In the genomic region with DNA sequence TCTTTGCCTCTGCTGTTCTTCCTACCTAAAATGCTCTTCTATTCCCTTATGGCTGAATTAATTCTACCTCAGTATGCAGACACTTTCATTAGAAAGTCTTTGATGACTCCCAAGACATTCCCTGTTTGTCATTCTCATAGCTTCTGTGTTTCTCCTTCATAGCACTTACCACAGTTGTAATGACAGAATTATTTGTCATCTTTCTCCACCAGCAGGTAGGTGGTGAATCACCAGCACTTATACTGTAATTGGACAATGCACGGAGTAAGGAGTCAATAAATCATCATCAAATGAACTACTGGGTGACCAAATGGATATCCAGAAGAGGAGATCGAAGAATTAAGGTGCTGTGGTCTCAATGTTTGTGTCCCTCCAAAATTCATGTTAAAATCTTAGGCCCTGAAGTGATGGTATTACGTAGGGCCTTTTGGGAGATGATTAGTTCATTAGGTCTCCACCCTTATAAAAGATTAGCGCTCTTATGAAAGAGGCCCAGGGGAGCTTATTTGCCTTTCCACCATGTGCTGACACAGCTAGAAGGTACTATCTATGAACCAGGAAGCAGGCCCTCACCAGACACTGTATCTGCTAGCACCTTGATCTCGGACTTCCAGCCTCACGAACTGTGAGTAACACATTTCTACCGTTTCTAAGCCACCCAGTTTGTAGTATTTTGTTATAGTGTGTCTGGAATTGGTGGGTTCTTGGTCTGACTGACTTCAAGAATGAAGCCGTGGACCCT, we compare ENCODE assay signal across 8 cellular contexts. TPM values are rescaled to one million over a fixed set of nuclear protein-coding genes. Genes with fewer than 3 reads are reported as not detected.
DNase-seq lines count a peak whose midpoint lies in the region; ATAC-seq and TF ChIP-seq lines count a peak whose summit lies in the region.

No MANE protein-coding gene starts in this region.

- TF ChIP-seq CTCF in RWPE1 (conservative IDR thresholded peaks at IDR 0.05; ENCODE audit: low read depth), result no peak
- no peak for TF ChIP-seq CTCF in transverse colon (IDR thresholded peaks at IDR 0.05)

- intact Hi-C loops in activated naive CD4-positive, alpha-beta T cell treated with anti-CD3 and anti-CD28 coated beads for 36 hours (cut with micrococcal nuclease), result loop anchor here (1.0 to 5.0 kb wide), 4 partner anchors 107 to 309 kb away; no protein-coding TSS in a partner anchor
- intact Hi-C loops in transverse colon (cut with DNase I; ENCODE audit: low total_unique reads), result no loop called here

- 83 to 90% methylated on average over 5 to 8 of the region's 8 CpGs for WGBS in transverse colon (ENCODE audit: low coverage in 1 of 2), 2 donors

- POLR2A ChIA-PET in RWPE1 (lab: Yijun Ruan, JAX; ENCODE audit: low non-redundant PET), result no interaction called here

- H3K36me3 ChIP-seq in transverse colon, result no peaks in the 10 kb centered on the region

- no peaks in the 10 kb centered on the region for H3K27me3 ChIP-seq in transverse colon

- H3K27me3 Mint-ChIP-seq in activated naive CD4-positive, alpha-beta T cell treated with anti-CD3 and anti-CD28 coated beads for 36 hours (ENCODE audit: low read depth), result no peaks in the 10 kb centered on the region

- in situ Hi-C loops in transverse colon (cut with MboI; ENCODE audit: low pct_ligation_motif_present in 1 of 4, low pct_unique_long_range_greater_than_20kb in 1 of 4, low sequenced_read_pairs in 3 of 4), result no loop called here

- TF ChIP-seq EP300 in transverse colon (IDR thresholded peaks at IDR 0.05; ENCODE audit: low read depth), result no peak

- H3K4me1 Mint-ChIP-seq in activated naive CD4-positive, alpha-beta T cell treated with anti-CD3 and anti-CD28 coated beads for 36 hours (ENCODE audit: low read depth), result peaks cover 61% of the 10 kb centered on the region

- no peak for DNase-seq in activated naive CD4-positive, alpha-beta T cell treated with anti-CD3 and anti-CD28 coated beads for 36 hours
- no peak for DNase-seq in activated naive CD4-positive, alpha-beta T cell treated with anti-CD3 and anti-CD28 coated beads, Interleukin-2, amount 50 U/mL, for 16 hours
- DNase-seq in RWPE1 (ENCODE audit: low spot score) (peak; percentile 69), transverse colon (no peak), cerebellar nuclear complex (lab: John Stamatoyannopoulos, UW) (no peak)
- DNase-seq in stimulated activated CD4-positive, alpha-beta T cell treated with anti-CD3 and anti-CD28 coated beads, Interleukin-4, amount 100 ng/mL, for 4 hours, result no peak

- H3K27ac Mint-ChIP-seq in activated naive CD4-positive, alpha-beta T cell treated with anti-CD3 and anti-CD28 coated beads for 36 hours, result peak overlapping the region; percentile 93

- peaks cover 26% of the 10 kb centered on the region for H3K36me3 Mint-ChIP-seq in activated naive CD4-positive, alpha-beta T cell treated with anti-CD3 and anti-CD28 coated beads for 36 hours (ENCODE audit: low read depth)

- ATAC-seq in esophagus mucosa, result peak; percentile 50
- ATAC-seq in GM18861 (IDR thresholded peaks at IDR 0.05; ENCODE audit: unreplicated experiment), result no peak

- no peak for TF ChIP-seq POLR2A in transverse colon (IDR thresholded peaks at IDR 0.05)

- no peaks in the 10 kb centered on the region for H3K9me3 Mint-ChIP-seq in activated naive CD4-positive, alpha-beta T cell treated with anti-CD3 and anti-CD28 coated beads for 36 hours

- H3K9me3 ChIP-seq in transverse colon, result no peaks in the 10 kb centered on the region

- CTCF ChIA-PET in activated naive CD4-positive, alpha-beta T cell treated with anti-CD3 and anti-CD28 coated beads for 36 hours (lab: Charles Lee), result interaction anchor here (1.0 to 1.4 kb wide), 3 partner anchors 13 to 73 kb away, joined by 3 read pairs; no protein-coding TSS in a partner anchor
- CTCF ChIA-PET in RWPE1 (lab: Yijun Ruan, JAX), result interaction anchor here (0.5 kb wide), 1 partner anchor 23 kb away, joined by 4 read pairs; no protein-coding TSS in a partner anchor

- peak overlapping the region; percentile 81 for H3K4me3 Mint-ChIP-seq in activated naive CD4-positive, alpha-beta T cell treated with anti-CD3 and anti-CD28 coated beads for 36 hours

- H3K4me1 ChIP-seq in transverse colon, result peaks cover 13 to 40% (median 22%) of the 10 kb centered on the region in 4 donors

- H3K4me3 ChIP-seq in transverse colon, result no peak overlapping the region

- H3K27ac ChIP-seq in RWPE1 (peak overlapping the region; percentile 57; the same call in 1 of the 2 replicates), transverse colon (peak overlapping the region; percentile 82 to 93 (median 88))

RNA-seq across cellular contexts. Expression of a gene that starts 2.4 kb away (rescaled TPM):
- 100 to 1,000 TPM; 482 to 515 TPM for total RNA-seq in activated naive CD4-positive, alpha-beta T cell treated with anti-CD3 and anti-CD28 coated beads for 36 hours
- 105 TPM for total RNA-seq in esophagus mucosa
- total RNA-seq in transverse colon, result 100 to 1,000 TPM in 1 of 4 donors, 10 to 100 TPM in 3; 44.1 to 106 (median 63.4) TPM

RNA-seq across cellular contexts. Expression of a gene that starts 51.4 kb away (rescaled TPM):
- total RNA-seq in activated naive CD4-positive, alpha-beta T cell treated with anti-CD3 and anti-CD28 coated beads for 36 hours, result 10 to 100 TPM; 36.1 to 36.7 TPM
- total RNA-seq in esophagus mucosa (21.7 TPM), transverse colon (10 to 100 TPM; 12.9 to 34.9 (median 22.0) TPM)

RNA-seq across cellular contexts. Expression of a gene that starts 54.6 kb away (rescaled TPM):
- 1 to 10 TPM; 4.9 to 6.3 TPM for total RNA-seq in activated naive CD4-positive, alpha-beta T cell treated with anti-CD3 and anti-CD28 coated beads for 36 hours
- total RNA-seq in esophagus mucosa (3.1 TPM), transverse colon (1 to 10 TPM in 3 of 4 donors, not detected in 1; 4.0 to 9.8 (median 9.3) TPM)

RNA-seq across cellular contexts. Expression of a gene that starts 56.7 kb away (rescaled TPM):
- total RNA-seq in activated naive CD4-positive, alpha-beta T cell treated with anti-CD3 and anti-CD28 coated beads for 36 hours, result 10 to 100 TPM; 14.1 to 14.6 TPM
- total RNA-seq in esophagus mucosa (14.4 TPM), transverse colon (10 to 100 TPM in 1 of 4 donors, 1 to 10 TPM in 2, not detected in 1; 7.3 to 28.3 (median 8.2) TPM)
